28 cellular contexts compared by ENCODE assay signal in the genomic region with DNA sequence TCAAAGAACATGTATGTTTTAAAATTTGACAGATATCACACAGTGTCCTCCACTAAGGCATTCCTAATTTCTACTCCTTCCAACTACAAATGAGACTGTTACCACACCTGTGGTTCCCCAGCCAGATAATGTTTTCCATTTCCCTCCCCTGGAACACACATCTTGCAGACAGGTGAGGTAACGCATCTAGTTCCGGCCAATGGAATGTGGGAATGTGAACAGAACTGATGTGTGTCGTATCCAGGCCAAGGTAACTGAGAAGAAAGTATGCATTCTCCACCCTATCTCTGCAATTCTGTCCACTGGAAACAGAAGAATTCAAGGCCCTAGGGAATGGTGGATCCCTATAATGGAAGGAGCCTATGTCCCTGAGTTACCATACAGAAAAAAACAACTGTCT.
"Had no signal": no experiment of that assay in that cellular context is flagged by ENCODE, and none has a peak within 500 bp of the region (broad histone marks: within the 10 kb centered on the region; RNA-seq: fewer than 3 reads in every experiment).

No MANE protein-coding gene starts in this region.

- H3K9me3 ChIP-seq: colonic mucosa, esophagus squamous epithelium, gastrocnemius medialis, left lung, lower lobe of right lung, mucosa of descending colon had no signal

- H3K27ac ChIP-seq: colonic mucosa, epithelial cell of prostate, esophagus squamous epithelium, gastrocnemius medialis, heart right ventricle, left lung, lower lobe of right lung had no signal

- H3K4me3 Mint-ChIP-seq: dendritic cell treated with granulocyte-macrophage colony-stimulating factor and Interleukin-4, amounts not matched to agents 40 ng/mL and 50 ng/mL, for 4 days; effector memory CD8-positive, alpha-beta T cell; endodermal cell; immature natural killer cell; mesothelial cell of epicardium; naive B cell had no signal

- DNase-seq: colonic mucosa; cortex of kidney; effector CD8-positive, alpha-beta T cell; effector memory CD8-positive, alpha-beta T cell; endodermal cell; erythroblast; esophagus squamous epithelium; foreskin fibroblast; foreskin melanocyte; gastrocnemius medialis; glutamatergic neuron; head of caudate nucleus; heart right ventricle; hippocampal formation; immature natural killer cell; left cardiac atrium; left lung; left ventricle myocardium superior; lower lobe of right lung; mesenchymal stem cell; mucosa of descending colon; naive B cell had no signal

- H3K27me3 Mint-ChIP-seq: dendritic cell treated with granulocyte-macrophage colony-stimulating factor and Interleukin-4, amounts not matched to agents 40 ng/mL and 50 ng/mL, for 4 days; effector memory CD8-positive, alpha-beta T cell; naive B cell had no signal

- H3K4me1 Mint-ChIP-seq: endodermal cell, immature natural killer cell, mesothelial cell of epicardium, naive B cell had no signal

- H3K36me3 ChIP-seq: colonic mucosa, esophagus squamous epithelium, gastrocnemius medialis, left lung, lower lobe of right lung had no signal

- ATAC-seq: effector memory CD8-positive, alpha-beta T cell; esophagus mucosa; gastrocnemius medialis; heart right ventricle; left cardiac atrium; left lung; left ventricle myocardium superior; lower lobe of right lung; mucosa of descending colon had no signal

- H3K4me3 ChIP-seq: colonic mucosa, esophagus squamous epithelium, gastrocnemius medialis, heart right ventricle, left lung, lower lobe of right lung, mucosa of descending colon had no signal

- H3K27me3 ChIP-seq: colonic mucosa, esophagus squamous epithelium, gastrocnemius medialis, heart right ventricle, left lung had no signal

- H3K36me3 Mint-ChIP-seq: immature natural killer cell had no signal

- H3K4me1 ChIP-seq: colonic mucosa, esophagus squamous epithelium, gastrocnemius medialis, heart right ventricle, left lung, lower lobe of right lung had no signal

- FAIRE-seq: endometrium, keratinocyte had no signal

- H3K27ac Mint-ChIP-seq: dendritic cell treated with granulocyte-macrophage colony-stimulating factor and Interleukin-4, amounts not matched to agents 40 ng/mL and 50 ng/mL, for 4 days; endodermal cell; immature natural killer cell; mesothelial cell of epicardium had no signal

- H3K9me3 Mint-ChIP-seq: dendritic cell treated with granulocyte-macrophage colony-stimulating factor and Interleukin-4, amounts not matched to agents 40 ng/mL and 50 ng/mL, for 4 days; effector memory CD8-positive, alpha-beta T cell; endodermal cell; immature natural killer cell; naive B cell had no signal
